In the genomic region with DNA sequence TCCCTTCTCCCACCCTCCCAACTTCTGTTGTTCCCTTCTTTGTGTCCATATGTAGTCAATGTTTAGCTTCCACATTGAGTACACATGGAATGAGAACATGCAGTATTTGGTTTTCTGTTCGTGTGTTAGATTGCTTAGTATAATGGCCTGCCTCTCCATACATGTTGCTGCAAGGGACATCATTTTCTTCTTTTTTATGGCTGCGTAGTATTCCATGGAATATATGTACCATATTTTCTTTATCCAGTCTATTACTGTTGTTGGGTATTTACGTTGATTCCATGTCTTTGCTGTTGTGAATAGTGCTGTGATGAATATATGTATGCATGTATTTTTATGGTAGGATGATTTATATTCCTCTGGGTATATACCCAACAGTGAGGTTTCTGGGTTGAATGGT, we compare ENCODE assay signal across 24 cellular contexts. TPM values are rescaled to one million over a fixed set of nuclear protein-coding genes. Genes with fewer than 3 reads are reported as not detected.
DNase-seq lines count a peak whose midpoint lies in the region; ATAC-seq, FAIRE-seq and TF ChIP-seq lines count a peak whose summit lies in the region.
"Had no signal": no experiment of that assay in that cellular context is flagged by ENCODE, and none has a peak within 500 bp of the region (broad histone marks: within the 10 kb centered on the region; RNA-seq: fewer than 3 reads in every experiment).

No MANE protein-coding gene starts in this region.

- DNase-seq in SK-N-SH, result no peak
- DNase-seq in H1 (ENCODE audit: low read depth in 1 of 2, low spot score in 2 of 2), result no peak
- DNase-seq in GM23338 (ENCODE audit: low spot score), result no peak
- DNase-seq in NCI-H2029 (lab: John Stamatoyannopoulos, UW), result no peak
- DNase-seq: 8988T; ACHN; AML-193; BE2C; CD4-positive, alpha-beta T cell; CD8-positive, alpha-beta memory T cell; DMS53; DMS79 treated with DMSO at 0.1 percent for 48 hours; GF-D8; GOT3; H7; HCEC 1CT had no signal

- POLR2A ChIA-PET in SK-N-SH (lab: Yijun Ruan, JAX), result no interaction called here
- POLR2A ChIA-PET in HEK293 (lab: Yijun Ruan, JAX), result no interaction called here
- POLR2A ChIA-PET in H1 (lab: Charles Lee; ENCODE audit: partially characterized antibody), result no interaction called here

- no peak overlapping the region for H2BK5ac ChIP-seq in H1 (ENCODE audit: low read depth, low read length)

- H3K27ac ChIP-seq in SK-N-SH (ENCODE audit: low read depth in 2 of 2, low read length in 1 of 2) (no peak overlapping the region), HEK293 (ENCODE audit: extremely low read depth, low read depth, low read length) (no peak overlapping the region), H1 (ENCODE audit: low read depth, low read length) (no peak overlapping the region), GM23338 (ENCODE audit: low read depth) (no peak overlapping the region)
- H3K27ac ChIP-seq: A549; BLaER1 treated with 17β-estradiol and CSF1 and Interleukin-3, amounts not matched to agents 10 nM and 100 nM had no signal

- TF ChIP-seq EP300 in SK-N-SH (IDR thresholded peaks at IDR 0.05; ENCODE audit: borderline replicate concordance in 1 of 2, low read depth in 1 of 2, low read length in 1 of 2), result no peak
- TF ChIP-seq EP300 in H1 (IDR thresholded peaks at IDR 0.05; ENCODE audit: borderline replicate concordance in 1 of 2, low read depth in 2 of 2, low read length in 2 of 2), result no peak

- H3K36me3 Mint-ChIP-seq in GM23338 (ENCODE audit: low read depth), result peaks cover 80% of the 10 kb centered on the region

- H3K27ac Mint-ChIP-seq in GM23338, result no peak overlapping the region
- H3K27ac Mint-ChIP-seq: CD14-positive monocyte; CD4-positive, alpha-beta T cell; CD8-positive, alpha-beta memory T cell had no signal

- H2AK5ac ChIP-seq in H1 (ENCODE audit: low read depth, low read length), result no peak overlapping the region

- no peak overlapping the region for H3K4me3 Mint-ChIP-seq in GM23338
- H3K4me3 Mint-ChIP-seq: CD14-positive monocyte; CD4-positive, alpha-beta T cell; CD8-positive, alpha-beta memory T cell had no signal

- H3K4ac ChIP-seq in H1 (replicated peaks; ENCODE audit: insufficient read length, low read depth, low read length), result no peak overlapping the region

- H2AFZ ChIP-seq in SK-N-SH (ENCODE audit: low read depth) (no peak overlapping the region), H1 (ENCODE audit: low read length) (no peak overlapping the region), GM23338 (no peak overlapping the region)

- WGBS in SK-N-SH (ENCODE audit: low lambda C conversion rate), result 96% methylated on average over 3 of the region's 3 CpGs
- whole genome bisulfite sequencing in H1 (ENCODE audit: extremely low coverage in 1 of 2, insufficient coverage in 1 of 2, insufficient read length in 1 of 2, insufficient replicate concordance in 2 of 2, low coverage in 1 of 2, low lambda C conversion rate in 2 of 2, missing lambda C conversion rate in 1 of 2), 2 experiments, result 98% methylated on average over 3 of the region's 3 CpGs; no CpG with 5 or more reads in 1 of the 2 experiments

- no peak overlapping the region for H4K91ac ChIP-seq in H1 (replicated peaks; ENCODE audit: insufficient read length, low read length)

- H3K9me2 ChIP-seq in SK-N-SH (no peaks in the 10 kb centered on the region), GM23338 (ENCODE audit: insufficient read depth) (0 out of 2 replicates have a peak, but pooled peaks cover 3% of the 10 kb centered on the region)

- no peak overlapping the region for H4K5ac ChIP-seq in H1 (ENCODE audit: insufficient read length, low read depth, low read length)

- no peak overlapping the region for H2BK120ac ChIP-seq in H1 (replicated peaks; ENCODE audit: low read depth, low read length)

- H4K8ac ChIP-seq in H1 (ENCODE audit: extremely low read depth, insufficient read depth, low read length), result no peak overlapping the region

- no peak for TF ChIP-seq RAD21 in SK-N-SH (IDR thresholded peaks at IDR 0.05; ENCODE audit: low read length)
- TF ChIP-seq RAD21 in H1 (IDR thresholded peaks at IDR 0.05 in 1 of 2, conservative IDR thresholded peaks at IDR 0.05 in 1 of 2; ENCODE audit: low read depth in 2 of 2, low read length in 2 of 2), result no peak

- H3K4me3 ChIP-seq in SK-N-SH (ENCODE audit: low read depth in 2 of 2, low read length in 1 of 2), result no peak overlapping the region
- no peak overlapping the region for H3K4me3 ChIP-seq in HEK293 (ENCODE audit: low read depth, low read length)
- no peak overlapping the region for H3K4me3 ChIP-seq in H1 (ENCODE audit: extremely low read depth in 1 of 4, insufficient read depth in 2 of 4, low read depth in 3 of 4, low read length in 4 of 4)
- H3K4me3 ChIP-seq in GM23338, result no peak overlapping the region
- H3K4me3 ChIP-seq: A549; BLaER1 treated with 17β-estradiol and CSF1 and Interleukin-3, amounts not matched to agents 10 nM and 100 nM had no signal

- TF ChIP-seq POLR2A in H1 (IDR thresholded peaks at IDR 0.05; ENCODE audit: control extremely low read depth in 1 of 2, low read depth in 2 of 2, low read length in 2 of 2), result no peak

- no peak for ATAC-seq in SK-N-SH treated with all-trans-retinoic acid at 6 μM for 48 hours
- no peak for ATAC-seq in HG03457 (IDR thresholded peaks at IDR 0.05; ENCODE audit: unreplicated experiment)
- ATAC-seq in GM23338, result no peak
- ATAC-seq: A549 had no signal

- peaks cover 22 to 31% of the 10 kb centered on the region in 2 experiments for H3K36me3 ChIP-seq in SK-N-SH (replicated peaks in 1 of 2; ENCODE audit: control insufficient read depth in 1 of 2, insufficient read depth in 2 of 2, low read length in 1 of 2)
- H3K36me3 ChIP-seq in HEK293 (ENCODE audit: control insufficient read depth in 2 of 2, insufficient read depth in 1 of 2, low read length in 2 of 2), result peaks cover 13 to 35% of the 10 kb centered on the region in 2 experiments
- H3K36me3 ChIP-seq in H1 (ENCODE audit: control insufficient read depth in 2 of 4, insufficient read depth in 4 of 4, low read length in 3 of 4), result peaks cover 6 to 37% (median 21%) of the 10 kb centered on the region in 4 experiments
- peaks cover 19% of the 10 kb centered on the region; the same call in 1 of the 2 replicates for H3K36me3 ChIP-seq in GM23338 (ENCODE audit: insufficient read depth)
- H3K36me3 ChIP-seq: BE2C had no signal

- no peak overlapping the region for H2BK12ac ChIP-seq in H1 (ENCODE audit: low read depth, low read length)

- TF ChIP-seq CTCF in SK-N-SH (IDR thresholded peaks at IDR 0.05) (no peak), HEK293 (tag by site-specific recombination; IDR thresholded peaks at IDR 0.05) (no peak), H1 (IDR thresholded peaks at IDR 0.05; ENCODE audit: control extremely low read depth in 1 of 3, insufficient read depth in 1 of 3, low read depth in 1 of 3, low read length in 3 of 3) (no peak), GM23338 (conservative IDR thresholded peaks at IDR 0.05; ENCODE audit: low read depth in 2 of 2) (no peak)

- no peak overlapping the region for H3K14ac ChIP-seq in H1 (ENCODE audit: insufficient read length)

- no peaks in the 10 kb centered on the region; the same call in none of the 2 replicates for H3K79me1 ChIP-seq in H1 (ENCODE audit: low read depth, low read length)

- no peaks in the 10 kb centered on the region; the same call in 2 of the 3 replicates for H3K4me1 Mint-ChIP-seq in GM23338

- no peak overlapping the region for H3K23ac ChIP-seq in H1 (ENCODE audit: insufficient read length)

- no peak for FAIRE-seq in H1 (lab: Jason Lieb, UNC)
- FAIRE-seq: A549, GM12892, GM19239 had no signal

- peaks cover 16% of the 10 kb centered on the region for H3K27me3 Mint-ChIP-seq in GM23338 (ENCODE audit: insufficient read depth, low read depth, poor library complexity)
- H3K27me3 Mint-ChIP-seq: CD4-positive, alpha-beta T cell had no signal

- H3K4me1 ChIP-seq in SK-N-SH (ENCODE audit: control insufficient read depth in 1 of 2, insufficient read depth in 2 of 2, low read depth in 1 of 2, low read length in 1 of 2) (peaks cover 0 to 9% of the 10 kb centered on the region in 2 experiments; a peak in 1 of 4 replicates), HEK293 (ENCODE audit: control insufficient read depth, insufficient read depth, low read length) (no peaks in the 10 kb centered on the region), H1 (replicated peaks in 1 of 4; ENCODE audit: control insufficient read depth in 3 of 4, insufficient read depth in 4 of 4, low read length in 3 of 4) (no peaks in the 10 kb centered on the region), GM23338 (ENCODE audit: insufficient read depth) (no peaks in the 10 kb centered on the region)
- H3K4me1 ChIP-seq: BE2C had no signal

- no peaks in the 10 kb centered on the region; the same call in 2 of the 3 replicates for H3K9me3 Mint-ChIP-seq in GM23338
- H3K9me3 Mint-ChIP-seq: CD4-positive, alpha-beta T cell had no signal

- H3K23me2 ChIP-seq in H1 (ENCODE audit: low read depth, low read length), result no peaks in the 10 kb centered on the region

- CTCF ChIA-PET in SK-N-SH (lab: Yijun Ruan, JAX), result interaction anchor here (0.7 kb wide), 1 partner anchor 1018 kb away, joined by 3 read pairs; no protein-coding TSS in a partner anchor
- CTCF ChIA-PET in HEK293 (lab: Yijun Ruan, JAX), result no interaction called here
- CTCF ChIA-PET in H1 (lab: Charles Lee; ENCODE audit: partially characterized antibody), result no interaction called here

- H3F3A ChIP-seq in SK-N-SH (replicated peaks; ENCODE audit: insufficient read depth) (no peaks in the 10 kb centered on the region), GM23338 (replicated peaks; ENCODE audit: low read depth) (no peaks in the 10 kb centered on the region)

- no peaks in the 10 kb centered on the region for H4K20me1 ChIP-seq in SK-N-SH (ENCODE audit: insufficient read depth)
- H4K20me1 ChIP-seq in H1 (replicated peaks in 1 of 2; ENCODE audit: control insufficient read depth in 1 of 2, insufficient read depth in 2 of 2, low read length in 2 of 2), result peaks cover 2 to 3% of the 10 kb centered on the region in 2 experiments
- H4K20me1 ChIP-seq in GM23338 (replicated peaks; ENCODE audit: insufficient read depth), result peaks cover 25% of the 10 kb centered on the region

- H3K56ac ChIP-seq in H1 (replicated peaks; ENCODE audit: insufficient read length, low read depth, low read length), result no peak overlapping the region

- H2BK15ac ChIP-seq in H1 (ENCODE audit: low read length), result no peak overlapping the region

- no peak overlapping the region for H3K18ac ChIP-seq in H1 (ENCODE audit: extremely low read depth, low read length)

- H3K4me2 ChIP-seq in SK-N-SH (no peak overlapping the region), H1 (ENCODE audit: insufficient read depth in 1 of 2, low read depth in 2 of 2, low read length in 2 of 2) (no peak overlapping the region), GM23338 (no peak overlapping the region)
- H3K4me2 ChIP-seq: A549; BLaER1 treated with 17β-estradiol and CSF1 and Interleukin-3, amounts not matched to agents 10 nM and 100 nM had no signal

- no peak overlapping the region for H2BK20ac ChIP-seq in H1 (ENCODE audit: low read length)

- no peaks in the 10 kb centered on the region for H3K27me3 ChIP-seq in SK-N-SH (ENCODE audit: insufficient read depth)
- H3K27me3 ChIP-seq in H1 (replicated peaks in 1 of 4; ENCODE audit: control insufficient read depth in 3 of 4, extremely low read depth in 1 of 4, insufficient read depth in 3 of 4, low read length in 3 of 4), result no peaks in the 10 kb centered on the region
- H3K27me3 ChIP-seq in GM23338 (ENCODE audit: insufficient read depth), result no peaks in the 10 kb centered on the region
- H3K27me3 ChIP-seq: BE2C; BLaER1 treated with 17β-estradiol and CSF1 and Interleukin-3, amounts not matched to agents 10 nM and 100 nM had no signal

- no peaks in the 10 kb centered on the region for H3K9me3 ChIP-seq in SK-N-SH
- H3K9me3 ChIP-seq in HEK293 (ENCODE audit: control insufficient read depth, insufficient read depth, low read depth, low read length), result no peaks in the 10 kb centered on the region
- no peaks in the 10 kb centered on the region for H3K9me3 ChIP-seq in H1 (ENCODE audit: insufficient read depth in 2 of 2, low read depth in 1 of 2, low read length in 1 of 2)
- H3K9me3 ChIP-seq: A549, BE2C had no signal

- H3K9ac ChIP-seq in SK-N-SH (no peak overlapping the region), H1 (replicated peaks in 1 of 4; ENCODE audit: extremely low read depth in 1 of 4, low read depth in 3 of 4, low read length in 3 of 4) (no peak overlapping the region)
- H3K9ac ChIP-seq: BLaER1 treated with 17β-estradiol and CSF1 and Interleukin-3, amounts not matched to agents 10 nM and 100 nM had no signal

- peaks cover 30% of the 10 kb centered on the region; the same call in 1 of the 2 replicates for H3K79me2 ChIP-seq in SK-N-SH (ENCODE audit: insufficient read depth)
- H3K79me2 ChIP-seq in H1 (ENCODE audit: control insufficient read depth in 1 of 2, insufficient read depth in 2 of 2, low read length in 2 of 2), result peaks cover 0 to 39% of the 10 kb centered on the region in 2 experiments; a peak in 2 of 4 replicates
- H3K79me2 ChIP-seq in GM23338 (replicated peaks; ENCODE audit: insufficient read depth), result peaks cover 64% of the 10 kb centered on the region

RNA-seq across cellular contexts. Expression of a gene that starts 42.0 kb away (rescaled TPM):
- polyA plus RNA-seq in SK-N-SH (2012; rRNA removed), result 9.1 and 11.8 TPM in 2 replicates
- 11.8 and 12.9 TPM in 2 replicates for polyA plus RNA-seq in SK-N-SH (2012; cell fraction: cytosol; rRNA removed)
- polyA plus RNA-seq in SK-N-SH (2012; cell fraction: nucleus; rRNA removed), result 8.5 and 13.5 TPM in 2 replicates
- 48.5 and 48.7 TPM in 2 replicates for total RNA-seq in H1 (2021; fragmentation: NEBNext Ultra II Directional; extraction: Animal tissue kit (Norgen Biotek cat#: 25700))
- polyA plus RNA-seq in H1 (2011; rRNA removed), result 18.0 and 30.7 TPM in 2 replicates
- 28.3 TPM for polyA plus RNA-seq in H1 (2011; cell fraction: cytosol; rRNA removed)
- polyA plus RNA-seq in H1 (2011; cell fraction: nucleus; rRNA removed), result 31.7 TPM
- 34.0 to 47.7 TPM (median 36.3 TPM) in 4 replicates for polyA plus RNA-seq in H1 (2012, experiment 1 of 2)
- 4.0 TPM for polyA plus RNA-seq in H1 (2012, experiment 2 of 2)
- 29.5 TPM for polyA plus RNA-seq in H1 (2013, experiment 1 of 2)
- polyA plus RNA-seq in H1 (2013, experiment 2 of 2), result 30.2 TPM
- polyA minus RNA-seq in H1 (2011; rRNA and poly(A)+ RNA removed), result 53.0 and 68.4 TPM in 2 replicates
- 23.9 TPM for polyA minus RNA-seq in H1 (2011; cell fraction: cytosol; rRNA and poly(A)+ RNA removed)
- polyA minus RNA-seq in H1 (2011; cell fraction: nucleus; rRNA and poly(A)+ RNA removed), result 106 TPM
- 57.4 and 62.4 TPM in 2 replicates for total RNA-seq in GM23338 (2014; rRNA removed; shearing (Covaris generic))
- 49.9 and 65.3 TPM in 2 replicates for polyA plus RNA-seq in GM23338 (2016; fragmentation: Nextera tagmentation; extraction: Ambion mirVana)
